In genomic region chr10:106615081-106615480, GRCh38 we compare ENCODE assay signal across 19 cellular contexts.
A peak's percentile ranks its signal among the peaks of the same experiment; 100 is the strongest.
DNase-seq lines count a peak whose midpoint lies in the region; ATAC-seq and TF ChIP-seq lines count a peak whose summit lies in the region.
"Had no signal": no experiment of that assay in that cellular context is flagged by ENCODE, and none has a peak within 500 bp of the region (broad histone marks: within the 10 kb centered on the region; RNA-seq: fewer than 3 reads in every experiment).

No MANE protein-coding gene starts in this region.

- DNase-seq in HFFc6 (peak; percentile 32), astrocyte of the hippocampus (ENCODE audit: low read depth, low spot score) (peak; percentile 18), foreskin fibroblast (peak; percentile 36 to 65)
- no peak for DNase-seq in activated CD8-positive, alpha-beta memory T cell treated with anti-CD3 and anti-CD28 coated beads for 24 hours
- no peak for DNase-seq in activated T-cell treated with anti-CD3 and anti-CD28 coated beads, Interleukin-2, amount 50 U/mL, for 48 hours
- DNase-seq: activated effector memory CD4-positive, alpha-beta T cell treated with Interleukin-2 at 50 U/mL for 16 hours; left lung; NCI-H187 treated with DMSO at 0.1 percent for 48 hours; NCI-H510A; sigmoid colon; stimulated activated CD4-positive, alpha-beta T cell treated with anti-CD3 and anti-CD28 coated beads, Interleukin-4, amount 100 ng/mL, for 1 hour had no signal

- no peak for ATAC-seq in HG03025 (IDR thresholded peaks at IDR 0.05; ENCODE audit: low FRiP score, unreplicated experiment)
- no peak for ATAC-seq in GM18502 (IDR thresholded peaks at IDR 0.05; ENCODE audit: poor library complexity, unreplicated experiment)
- ATAC-seq: esophagus mucosa, GM12878, left lung had no signal

- H3K4me1 ChIP-seq in ACC112 (ENCODE audit: control insufficient read depth, insufficient read depth, low read length, unreplicated experiment) = peaks cover 13% of the 10 kb centered on the region
- H3K4me1 ChIP-seq: left lung, vagina had no signal

- H3K27ac Mint-ChIP-seq in HFFc6 = peak overlapping the region; percentile 29
- H3K27ac Mint-ChIP-seq: dendritic cell treated with granulocyte-macrophage colony-stimulating factor and Interleukin-4, amounts not matched to agents 40 ng/mL and 50 ng/mL, for 4 days; T-helper 1 cell treated with Interleukin-12 subunit alpha and Interleukin-12 subunit beta and Interleukin-4 antibody, amounts not matched to agents 30 μg/mL and 1 μg/mL, for 36 hours had no signal

- no peaks in the 10 kb centered on the region for H3K36me3 Mint-ChIP-seq in HFFc6 (ENCODE audit: low read depth)

- H3K36me3 ChIP-seq in ACC112 (ENCODE audit: insufficient read depth, low read length) = no peaks in the 10 kb centered on the region
- H3K36me3 ChIP-seq: left lung, sigmoid colon, vagina had no signal

- no peaks in the 10 kb centered on the region; the same call in 1 of the 2 replicates for H3K9me3 Mint-ChIP-seq in HFFc6
- H3K9me3 Mint-ChIP-seq: dendritic cell treated with granulocyte-macrophage colony-stimulating factor and Interleukin-4, amounts not matched to agents 40 ng/mL and 50 ng/mL, for 4 days; T-helper 1 cell treated with Interleukin-12 subunit alpha and Interleukin-12 subunit beta and Interleukin-4 antibody, amounts not matched to agents 30 μg/mL and 1 μg/mL, for 36 hours had no signal

- H3K27ac ChIP-seq in ACC112 (ENCODE audit: low read depth, low read length) = peak overlapping the region; percentile 67
- H3K27ac ChIP-seq: left lung, sigmoid colon, vagina had no signal

- H3K27me3 ChIP-seq in ACC112 (ENCODE audit: insufficient read depth, low read length) = no peaks in the 10 kb centered on the region
- H3K27me3 ChIP-seq: sigmoid colon, vagina had no signal

- no peak overlapping the region for H2AFZ ChIP-seq in ACC112 (ENCODE audit: low read length, unreplicated experiment)

- H3K4me3 ChIP-seq in ACC112 (ENCODE audit: low read depth, low read length) = no peak overlapping the region
- H3K4me3 ChIP-seq in foreskin fibroblast (ENCODE audit: low read depth in 1 of 2, low read length in 2 of 2) = no peak overlapping the region
- H3K4me3 ChIP-seq: GM12878, left lung, sigmoid colon, vagina had no signal

- no peaks in the 10 kb centered on the region for H3K79me2 ChIP-seq in ACC112 (ENCODE audit: control insufficient read depth, insufficient read depth, low read length, unreplicated experiment)

- peak overlapping the region; percentile 23; the same call in 1 of the 2 replicates for H3K4me3 Mint-ChIP-seq in HFFc6
- H3K4me3 Mint-ChIP-seq: dendritic cell treated with granulocyte-macrophage colony-stimulating factor and Interleukin-4, amounts not matched to agents 40 ng/mL and 50 ng/mL, for 4 days; T-helper 1 cell treated with Interleukin-12 subunit alpha and Interleukin-12 subunit beta and Interleukin-4 antibody, amounts not matched to agents 30 μg/mL and 1 μg/mL, for 36 hours had no signal

- no peak for TF ChIP-seq CTCF in HFFc6 (IDR thresholded peaks at IDR 0.05)
- TF ChIP-seq CTCF in foreskin fibroblast (IDR thresholded peaks at IDR 0.05; ENCODE audit: low read depth, low read length) = no peak

- H3K4me1 Mint-ChIP-seq in HFFc6 (ENCODE audit: low read depth) = peaks cover 16% of the 10 kb centered on the region

- H3K27me3 Mint-ChIP-seq in HFFc6 (ENCODE audit: insufficient read depth) = no peaks in the 10 kb centered on the region
- H3K27me3 Mint-ChIP-seq: dendritic cell treated with granulocyte-macrophage colony-stimulating factor and Interleukin-4, amounts not matched to agents 40 ng/mL and 50 ng/mL, for 4 days had no signal

Comparison
In these comparisons a context has a peak if more than half of its experiments do, and no peak if none do; other contexts are left out.
1. DNase-seq: peak in HFFc6 (single experiment), astrocyte of the hippocampus (single experiment) and foreskin fibroblast (2 of 2); none in activated CD8-positive, alpha-beta memory T cell treated with anti-CD3 and anti-CD28 coated beads for 24 hours (single experiment) and activated T-cell treated with anti-CD3 and anti-CD28 coated beads, Interleukin-2, amount 50 U/mL, for 48 hours (0 of 2).